ENCODE assay signal across 8 cellular contexts in genomic region chr5:42991477-42992034, GRCh38. TPM values are rescaled to one million over a fixed set of nuclear protein-coding genes. Genes with fewer than 3 reads are reported as not detected.
DNase-seq lines count a peak whose midpoint lies in the region; ATAC-seq and TF ChIP-seq lines count a peak whose summit lies in the region.

No MANE protein-coding gene starts in this region.

- H3K27me3 ChIP-seq in HUES6 (ENCODE audit: control insufficient read depth, insufficient read depth, low read length) = peaks cover 70% of the 10 kb centered on the region
- H3K27me3 ChIP-seq in neural cell (ENCODE audit: insufficient read depth, low read depth, low read length) = peaks cover 69% of the 10 kb centered on the region

- no peak for TF ChIP-seq RAD21 in neural cell (conservative IDR thresholded peaks at IDR 0.05)

- peak; percentile 74 for DNase-seq in GM13977 (ENCODE audit: low spot score)
- no peak for DNase-seq in chondrocyte (ENCODE audit: low spot score)
- DNase-seq in kidney glomerular epithelial cell (lab: John Stamatoyannopoulos, UW) = no peak
- no peak for DNase-seq in omental fat pad (ENCODE audit: low spot score)
- no peak for DNase-seq in NCI-H2171 (lab: John Stamatoyannopoulos, UW)

- H3F3A ChIP-seq in neural cell (ENCODE audit: insufficient read depth, low read length, poor library complexity, severe bottlenecking) = no peaks in the 10 kb centered on the region

- H3K27ac ChIP-seq in HUES6 (ENCODE audit: low read depth, low read length) = no peak overlapping the region
- no peak overlapping the region for H3K27ac ChIP-seq in neural cell (ENCODE audit: low read length)

- H3K9me3 Mint-ChIP-seq in chondrocyte (ENCODE audit: low read depth) = peaks cover 3% of the 10 kb centered on the region

- TF ChIP-seq CTCF in GM13977 (IDR thresholded peaks at IDR 0.05; ENCODE audit: extremely low read depth, insufficient read depth, missing control alignments) = no peak
- no peak for TF ChIP-seq CTCF in chondrocyte (IDR thresholded peaks at IDR 0.05)
- no peak for TF ChIP-seq CTCF in neural cell (IDR thresholded peaks at IDR 0.05; ENCODE audit: poor library complexity, severe bottlenecking)
- no peak for TF ChIP-seq CTCF in omental fat pad (IDR thresholded peaks at IDR 0.05)

- H3K27me3 Mint-ChIP-seq in chondrocyte (ENCODE audit: low read depth) = no peaks in the 10 kb centered on the region

- H3K27ac Mint-ChIP-seq in chondrocyte (ENCODE audit: unreplicated experiment) = peak overlapping the region; percentile 98

- H4K20me1 ChIP-seq in neural cell (ENCODE audit: insufficient read depth) = no peaks in the 10 kb centered on the region

- H3K4me3 Mint-ChIP-seq in chondrocyte (ENCODE audit: unreplicated experiment) = peak overlapping the region; percentile 86

- H3K9ac ChIP-seq in HUES6 (ENCODE audit: low read length) = no peak overlapping the region
- peak overlapping the region; percentile 48 for H3K9ac ChIP-seq in neural cell (ENCODE audit: low read length)

- no peak for TF ChIP-seq EP300 in neural cell (conservative IDR thresholded peaks at IDR 0.05; ENCODE audit: poor library complexity, severe bottlenecking)

- H3K4me3 ChIP-seq in HUES6 (ENCODE audit: low read depth, low read length) (peak overlapping the region; percentile 57), neural cell (ENCODE audit: low read length) (peak overlapping the region; percentile 69)

- in situ Hi-C loops in GM13977 (cut with MboI; ENCODE audit: low pct_unique_long_range_greater_than_20kb, low sequenced_read_pairs, unreplicated experiment) = no loop called here

- H3K36me3 ChIP-seq in HUES6 (ENCODE audit: control insufficient read depth, insufficient read depth, low read length) = no peaks in the 10 kb centered on the region
- H3K36me3 ChIP-seq in neural cell (ENCODE audit: insufficient read depth, low read length) = no peaks in the 10 kb centered on the region

- H3K4me1 ChIP-seq in HUES6 (ENCODE audit: control insufficient read depth, insufficient read depth, low read length) = no peaks in the 10 kb centered on the region

- H3K9me2 ChIP-seq in neural cell (ENCODE audit: insufficient read depth, low read length) = no peaks in the 10 kb centered on the region

- H3K79me2 ChIP-seq in neural cell (replicated peaks; ENCODE audit: insufficient read depth, low read length) = no peaks in the 10 kb centered on the region

- peaks cover 13% of the 10 kb centered on the region; the same call in 1 of the 2 replicates for H3K9me3 ChIP-seq in HUES6 (ENCODE audit: control insufficient read depth, insufficient read depth, low read depth, low read length)
- H3K9me3 ChIP-seq in neural cell (ENCODE audit: low read length) = peaks cover 10% of the 10 kb centered on the region

- H3K4me2 ChIP-seq in neural cell (ENCODE audit: low read length) = peak overlapping the region; percentile 47

- H3K36me3 Mint-ChIP-seq in chondrocyte (ENCODE audit: low read depth) = no peaks in the 10 kb centered on the region

- peak; percentile 37 for ATAC-seq in GM21528 (IDR thresholded peaks at IDR 0.05; ENCODE audit: low FRiP score, unreplicated experiment)
- no peak for ATAC-seq in omental fat pad (ENCODE audit: low FRiP score)

- no peak overlapping the region for H2AFZ ChIP-seq in neural cell (ENCODE audit: low read depth, low read length)

- peaks cover 42% of the 10 kb centered on the region for H3K4me1 Mint-ChIP-seq in chondrocyte (ENCODE audit: low read depth)

TF ChIP-seq in neural cell, 6 proteins besides CTCF, POLR2A, EP300 and RAD21:
- TF ChIP-seq POLR2AphosphoS5 (IDR thresholded peaks at IDR 0.05) (no peak), SMC3 (conservative IDR thresholded peaks at IDR 0.05; ENCODE audit: poor library complexity) (no peak), EZH2 (IDR thresholded peaks at IDR 0.05; ENCODE audit: borderline replicate concordance, insufficient read depth, low read length, poor library complexity, severe bottlenecking) (no peak), MXI1 (conservative IDR thresholded peaks at IDR 0.05; ENCODE audit: poor library complexity, severe bottlenecking) (no peak), TAF1 (IDR thresholded peaks at IDR 0.05; ENCODE audit: low read depth) (no peak), REST (IDR thresholded peaks at IDR 0.05; ENCODE audit: borderline replicate concordance) (no peak)
TF ChIP-seq in neural cell: peak in this region for 0.

RNA-seq across cellular contexts. Expression of gene ANXA2R, which starts 48.6 kb away (rescaled TPM):
- total RNA-seq in chondrocyte (1.2 to 3.5 TPM (median 1.7 TPM) in 3 replicates), omental fat pad (1 to 10 TPM; 1.5 to 5.5 (median 3.4) TPM)
- polyA plus RNA-seq in neural cell = not detected in 2 replicates
- polyA minus RNA-seq in neural cell = 0.49 and 0.58 TPM in 2 replicates
